In genomic region chr15:41796457-41796856, GRCh38 we compare ENCODE assay signal across 11 cellular contexts. TPM values are rescaled to one million over a fixed set of nuclear protein-coding genes. Genes with fewer than 3 reads are reported as not detected.
DNase-seq lines count a peak whose midpoint lies in the region; TF ChIP-seq lines count a peak whose summit lies in the region.
"Had no signal": no experiment of that assay in that cellular context is flagged by ENCODE, and none has a peak within 500 bp of the region (broad histone marks: within the 10 kb centered on the region; RNA-seq: fewer than 3 reads in every experiment).

No MANE protein-coding gene starts in this region.

- H3K36me3 Mint-ChIP-seq in endodermal cell (ENCODE audit: low read depth), result peaks cover 13% of the 10 kb centered on the region

- no peak overlapping the region for H3K4me3 Mint-ChIP-seq in endodermal cell

- BruUV-seq in OCI-LY7 (replicated peaks; lab: Mats Ljungman, UMichigan), result no TSS peak

- no peak overlapping the region for H3K27ac Mint-ChIP-seq in endodermal cell

- H3K9me3 Mint-ChIP-seq in endodermal cell, result no peaks in the 10 kb centered on the region

- no peak overlapping the region for H2AFZ ChIP-seq in OCI-LY7 (ENCODE audit: low read length)
- H2AFZ ChIP-seq in osteoblast (ENCODE audit: low read length), result peak overlapping the region; percentile 12

- H3K27me3 Mint-ChIP-seq in endodermal cell (ENCODE audit: insufficient read depth), result no peaks in the 10 kb centered on the region

- H3K36me3 ChIP-seq in OCI-LY7 (ENCODE audit: insufficient read depth, low read length) (peaks cover 15% of the 10 kb centered on the region), esophagus muscularis mucosa (peaks cover 0 to 22% (median 18%) of the 10 kb centered on the region in 4 donors), osteoblast (ENCODE audit: insufficient read depth, low read length) (peaks cover 8% of the 10 kb centered on the region), prostate gland (no peaks in the 10 kb centered on the region), endodermal cell (ENCODE audit: control insufficient read depth, insufficient read depth, low read length) (no peaks in the 10 kb centered on the region)

- intact Hi-C loops in OCI-LY7 (cut with micrococcal nuclease; ENCODE audit: unreplicated experiment) (no loop called here), esophagus muscularis mucosa (cut with DNase I) (no loop called here), prostate gland (cut with DNase I) (no loop called here)

- CTCF ChIA-PET in AG04449 (lab: Yijun Ruan, JAX) (interaction anchor here (0.9 to 12.8 kb wide), 4 partner anchors 15 to 108 kb away, joined by 3 to 163 read pairs (median 53); partner anchors contain the start of gene MAPKBP1), OCI-LY7 (lab: Charles Lee; ENCODE audit: unreplicated experiment) (interaction anchor here (0.6 to 2.5 kb wide), 2 partner anchors 23 to 464 kb away, joined by 5 to 10 read pairs; partner anchors contain the start of genes MAPKBP1 and OIP5)

- H3K9me2 ChIP-seq in OCI-LY7 (ENCODE audit: insufficient read depth, low read length), result no peaks in the 10 kb centered on the region

- H3K27ac ChIP-seq in OCI-LY7 (ENCODE audit: low read depth, low read length, poor library complexity, severe bottlenecking) (peak overlapping the region; percentile 56), esophagus muscularis mucosa (replicated peaks in 1 of 4) (peak overlapping the region; percentile 26 to 59 (median 54)), osteoblast (ENCODE audit: low read depth, low read length) (no peak overlapping the region), prostate gland (peak overlapping the region in 1 of 2 donors; percentile 8), endodermal cell (ENCODE audit: low read depth, low read length) (no peak overlapping the region)

- H3K4me1 Mint-ChIP-seq in endodermal cell, result peaks cover 3% of the 10 kb centered on the region

- POLR2A ChIA-PET in AG04449 (lab: Yijun Ruan, JAX) (interaction anchor here (0.7 to 1.0 kb wide), 2 partner anchors 19 to 252 kb away, joined by 3 read pairs; partner anchors contain the start of gene RPAP1), OCI-LY7 (lab: Charles Lee) (interaction anchor here (0.6 to 1.4 kb wide), 3 partner anchors 19 to 82 kb away, joined by 3 to 4 read pairs (median 3); partner anchors contain the start of gene MAPKBP1)

- no peaks in the 10 kb centered on the region for H3K79me2 ChIP-seq in OCI-LY7 (ENCODE audit: insufficient read depth, low read depth, low read length)
- peaks cover 50% of the 10 kb centered on the region for H3K79me2 ChIP-seq in osteoblast (ENCODE audit: insufficient read depth, low read length)

- peaks cover 9% of the 10 kb centered on the region for H3K9me3 ChIP-seq in OCI-LY7 (ENCODE audit: low read length)
- no peaks in the 10 kb centered on the region for H3K9me3 ChIP-seq in esophagus muscularis mucosa
- no peaks in the 10 kb centered on the region for H3K9me3 ChIP-seq in osteoblast (ENCODE audit: low read depth, low read length)
- no peaks in the 10 kb centered on the region for H3K9me3 ChIP-seq in prostate gland
- no peaks in the 10 kb centered on the region for H3K9me3 ChIP-seq in endodermal cell (ENCODE audit: control insufficient read depth, low read length)

- no peak for TF ChIP-seq EP300 in esophagus muscularis mucosa (IDR thresholded peaks at IDR 0.05)

- 0 out of 2 replicates have a peak overlapping the region, but pooled peaks have one; percentile 12 for H3K4me3 ChIP-seq in AG04449 (ENCODE audit: low read depth, low read length)
- no peak overlapping the region for H3K4me3 ChIP-seq in OCI-LY7 (ENCODE audit: low read depth, low read length, poor library complexity, severe bottlenecking)
- no peak overlapping the region for H3K4me3 ChIP-seq in esophagus muscularis mucosa
- no peak overlapping the region for H3K4me3 ChIP-seq in osteoblast (ENCODE audit: insufficient read depth, low read length)
- H3K4me3 ChIP-seq in prostate gland, result no peak overlapping the region
- H3K4me3 ChIP-seq in endodermal cell (ENCODE audit: low read length), result no peak overlapping the region

- WGBS in esophagus muscularis mucosa, result 24% methylated on average over 4 of the region's 4 CpGs
- WGBS in prostate gland, result 24% methylated on average over 4 of the region's 4 CpGs
- WGBS in endodermal cell (ENCODE audit: insufficient coverage in 1 of 2, insufficient read length in 1 of 2), 2 experiments, result 96 to 100% methylated on average over 4 of the region's 4 CpGs

- TF ChIP-seq POLR2A in esophagus muscularis mucosa (IDR thresholded peaks at IDR 0.05; ENCODE audit: low read depth) (no peak), prostate gland (IDR thresholded peaks at IDR 0.05) (no peak)

- in situ Hi-C loops in ACHN (cut with HindIII; ENCODE audit: low pct_ligation_motif_present, low pct_unique_long_range_greater_than_20kb, low sequenced_read_pairs), result no loop called here

- H3K27me3 ChIP-seq in esophagus muscularis mucosa, result no peaks in the 10 kb centered on the region
- H3K27me3 ChIP-seq in osteoblast (ENCODE audit: insufficient read depth, low read length), result no peaks in the 10 kb centered on the region
- no peaks in the 10 kb centered on the region for H3K27me3 ChIP-seq in prostate gland (replicated peaks; ENCODE audit: insufficient read depth)
- no peaks in the 10 kb centered on the region for H3K27me3 ChIP-seq in endodermal cell (ENCODE audit: control insufficient read depth, insufficient read depth, low read length, poor library complexity, severe bottlenecking)

- TF ChIP-seq CTCF in AG04449 (IDR thresholded peaks at IDR 0.05; ENCODE audit: insufficient read depth, low read length, missing control alignments), result no peak
- no peak for TF ChIP-seq CTCF in OCI-LY7 (conservative IDR thresholded peaks at IDR 0.05; ENCODE audit: low read length)
- TF ChIP-seq CTCF in esophagus muscularis mucosa (IDR thresholded peaks at IDR 0.05), result no peak
- no peak for TF ChIP-seq CTCF in osteoblast (IDR thresholded peaks at IDR 0.05; ENCODE audit: extremely low read depth, low read depth, low read length)
- no peak for TF ChIP-seq CTCF in prostate gland (IDR thresholded peaks at IDR 0.05)
- no peak for TF ChIP-seq CTCF in endodermal cell (conservative IDR thresholded peaks at IDR 0.05)

- H3K9ac ChIP-seq in endodermal cell (ENCODE audit: extremely low read depth, low read length, poor library complexity, severe bottlenecking), result no peak overlapping the region

- H3K4me2 ChIP-seq in OCI-LY7 (ENCODE audit: low read length) (peak overlapping the region; percentile 38), osteoblast (ENCODE audit: insufficient read depth, low read length) (peak overlapping the region; percentile 56)

- H3K4me1 ChIP-seq in OCI-LY7 (ENCODE audit: insufficient read depth, low read length, poor library complexity, severe bottlenecking) (peaks cover 46% of the 10 kb centered on the region), esophagus muscularis mucosa (peaks cover 38 to 76% (median 52%) of the 10 kb centered on the region in 4 donors), osteoblast (ENCODE audit: insufficient read depth, low read length) (peaks cover 26% of the 10 kb centered on the region), prostate gland (replicated peaks) (no peaks in the 10 kb centered on the region), endodermal cell (ENCODE audit: control insufficient read depth, insufficient read depth, low read length) (no peaks in the 10 kb centered on the region)

- H4K20me1 ChIP-seq in OCI-LY7 (ENCODE audit: insufficient read depth, low read length) (no peaks in the 10 kb centered on the region), osteoblast (ENCODE audit: insufficient read depth, low read length) (peaks cover 7% of the 10 kb centered on the region)

- peak; percentile 21 for DNase-seq in AG04449 (ENCODE audit: low read depth, low spot score)
- no peak for DNase-seq in OCI-LY7 (ENCODE audit: low spot score)
- DNase-seq in esophagus muscularis mucosa (ENCODE audit: extremely low spot score), result no peak
- DNase-seq in osteoblast (ENCODE audit: insufficient read length, low spot score, missing footprints), result no peak
- DNase-seq in ACHN, result no peak
- DNase-seq in prostate gland (ENCODE audit: low spot score), result no peak
- DNase-seq in endodermal cell, result no peak
- DNase-seq in stimulated activated CD4-positive, alpha-beta T cell treated with anti-CD3 and anti-CD28 coated beads, Interleukin-2, amount 100 ng/mL, for 24 hours, result no peak
- DNase-seq: activated CD4-positive, alpha-beta T cell treated with anti-CD3 and anti-CD28 coated beads, Interleukin-2, amount 50 U/mL, for 48 hours; H7; NCI-H2081 treated with DMSO at 0.1 percent for 48 hours had no signal

RNA-seq across cellular contexts. Expression of gene MAPKBP1, which starts 22.2 kb away (rescaled TPM):
- total RNA-seq in OCI-LY7 (2014; rRNA removed; shearing (Covaris generic)), result 13.4 and 14.5 TPM in 2 replicates
- 17.4 and 22.3 TPM in 2 replicates for total RNA-seq in OCI-LY7 (2022)
- total RNA-seq in esophagus muscularis mucosa, result 10 to 100 TPM; 18.2 to 54.6 (median 42.9) TPM
- total RNA-seq in osteoblast, result 22.8 and 25.6 TPM in 2 replicates
- 10 to 100 TPM; 17.4 to 62.8 TPM for total RNA-seq in prostate gland
- 10 to 100 TPM; 16.7 to 26.3 TPM for total RNA-seq in endodermal cell
- polyA plus RNA-seq in endodermal cell (2013, experiment 1 of 2), result 19.1 TPM
- 15.9 TPM for polyA plus RNA-seq in endodermal cell (2013, experiment 2 of 2)

RNA-seq across cellular contexts. Expression of gene JMJD7, which starts 31.4 kb away (rescaled TPM):
- total RNA-seq in OCI-LY7 (2014; rRNA removed; shearing (Covaris generic)), result 3.0 and 5.4 TPM in 2 replicates
- total RNA-seq in OCI-LY7 (2022) (14.1 and 16.0 TPM in 2 replicates), esophagus muscularis mucosa (1 to 10 TPM; 6.2 to 9.6 (median 7.5) TPM), osteoblast (1.2 and 1.4 TPM in 2 replicates), prostate gland (10 to 100 TPM; 20.7 to 56.6 TPM), endodermal cell (10 to 100 TPM; 18.4 to 22.1 TPM)
- polyA plus RNA-seq in endodermal cell (2013, experiment 1 of 2), result 14.1 TPM
- 11.3 TPM for polyA plus RNA-seq in endodermal cell (2013, experiment 2 of 2)

RNA-seq across cellular contexts. Expression of gene PLA2G4B, which starts 42.2 kb away (rescaled TPM):
- total RNA-seq in OCI-LY7 (2014; rRNA removed; shearing (Covaris generic)), result 9.4 and 11.1 TPM in 2 replicates
- 9.5 and 12.0 TPM in 2 replicates for total RNA-seq in OCI-LY7 (2022)
- total RNA-seq in esophagus muscularis mucosa, result 1 to 10 TPM in 3 of 4 donors, under 1 TPM in 1; 0.91 to 6.6 (median 2.5) TPM
- total RNA-seq in osteoblast, result 0.72 and 1.2 TPM in 2 replicates
- 1 to 10 TPM; 1.5 to 7.6 TPM for total RNA-seq in prostate gland
- total RNA-seq in endodermal cell, result 10 to 100 TPM in 1 of 2 donors, 1 to 10 TPM in 1; 6.9 to 10.1 TPM
- polyA plus RNA-seq in endodermal cell (2013, experiment 1 of 2), result 21.8 TPM
- polyA plus RNA-seq in endodermal cell (2013, experiment 2 of 2), result 25.3 TPM

Comparison
In these comparisons a context has a peak if more than half of its experiments do, and no peak if none do; other contexts are left out.
1. H3K27ac ChIP-seq: peak in OCI-LY7 (single experiment) and esophagus muscularis mucosa (4 of 4); none in osteoblast (single experiment) and endodermal cell (single experiment).